ENCODE assay signal across 27 cellular contexts in the genomic region with DNA sequence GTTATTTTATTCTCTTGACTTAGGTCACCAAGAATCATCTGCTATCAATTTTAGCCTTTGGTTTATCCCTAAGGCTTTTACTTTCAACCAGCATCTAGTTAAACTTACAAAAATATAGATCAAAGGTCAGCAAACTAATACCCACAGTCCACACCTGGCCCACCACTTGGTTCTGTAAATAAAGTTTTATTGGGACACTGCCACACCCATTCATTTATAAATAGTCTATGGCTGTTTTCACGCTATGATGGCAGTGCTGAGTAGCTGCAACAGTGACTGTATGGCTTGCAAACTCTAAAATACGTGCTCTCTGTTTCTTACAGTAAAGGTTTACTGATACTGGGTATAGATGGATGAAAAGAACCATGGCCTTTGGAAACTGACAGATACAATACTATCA.
DNase-seq lines count a peak whose midpoint lies in the region; ATAC-seq, FAIRE-seq and TF ChIP-seq lines count a peak whose summit lies in the region.
"Had no signal": no experiment of that assay in that cellular context is flagged by ENCODE, and none has a peak within 500 bp of the region (broad histone marks: within the 10 kb centered on the region; RNA-seq: fewer than 3 reads in every experiment).

No MANE protein-coding gene starts in this region.

- no peaks in the 10 kb centered on the region for H3K27me3 ChIP-seq in SK-N-SH (ENCODE audit: insufficient read depth)
- no peaks in the 10 kb centered on the region for H3K27me3 ChIP-seq in K562 (ENCODE audit: control insufficient read depth in 2 of 2, insufficient read depth in 2 of 2, low read length in 2 of 2)
- H3K27me3 ChIP-seq in GM23338 (ENCODE audit: insufficient read depth) = no peaks in the 10 kb centered on the region
- H3K27me3 ChIP-seq: BLaER1 treated with 17β-estradiol and CSF1 and Interleukin-3, amounts not matched to agents 10 nM and 100 nM had no signal

- WGBS in SK-N-SH (ENCODE audit: low lambda C conversion rate) = 97% methylated on average over 2 of the region's 2 CpGs
- 0% methylated on average over 2 of the region's 2 CpGs for WGBS in K562 (ENCODE audit: insufficient coverage, low coverage, missing lambda C conversion rate)

- H3K27ac Mint-ChIP-seq in GM23338 = no peak overlapping the region
- H3K27ac Mint-ChIP-seq: B cell; CD4-positive, alpha-beta T cell; CD8-positive, alpha-beta T cell had no signal

- H3K4me3 ChIP-seq in SK-N-SH (ENCODE audit: low read depth in 2 of 2, low read length in 1 of 2) (no peak overlapping the region), K562 (no peak overlapping the region), mucosa of descending colon (no peak overlapping the region), GM23338 (no peak overlapping the region)
- H3K4me3 ChIP-seq: A549; BLaER1 treated with 17β-estradiol and CSF1 and Interleukin-3, amounts not matched to agents 10 nM and 100 nM; GM12878 had no signal

- H3K79me2 ChIP-seq in SK-N-SH (ENCODE audit: insufficient read depth) (no peaks in the 10 kb centered on the region), K562 (ENCODE audit: control insufficient read depth, insufficient read depth, low read length) (no peaks in the 10 kb centered on the region), GM23338 (replicated peaks; ENCODE audit: insufficient read depth) (no peaks in the 10 kb centered on the region)

- H3K9me2 ChIP-seq in SK-N-SH = no peaks in the 10 kb centered on the region
- no peaks in the 10 kb centered on the region for H3K9me2 ChIP-seq in GM23338 (ENCODE audit: insufficient read depth)

- FAIRE-seq in D721Med (lab: Jason Lieb, UNC) (peak; percentile 55), K562 (lab: Jason Lieb, UNC) (no peak)
- FAIRE-seq: A549, GM12878, GM12892 had no signal

- peaks cover 11 to 12% of the 10 kb centered on the region in 2 experiments for H3K4me1 ChIP-seq in SK-N-SH (ENCODE audit: control insufficient read depth in 1 of 2, insufficient read depth in 2 of 2, low read depth in 1 of 2, low read length in 1 of 2)
- no peaks in the 10 kb centered on the region for H3K4me1 ChIP-seq in K562 (replicated peaks in 1 of 2; ENCODE audit: control insufficient read depth in 2 of 2, insufficient read depth in 2 of 2, low read length in 2 of 2)
- peaks cover 6% of the 10 kb centered on the region for H3K4me1 ChIP-seq in mucosa of descending colon (ENCODE audit: low read depth)
- no peaks in the 10 kb centered on the region for H3K4me1 ChIP-seq in GM23338 (ENCODE audit: insufficient read depth)
- H3K4me1 ChIP-seq: Caco-2 had no signal

- H2AFZ ChIP-seq in SK-N-SH (ENCODE audit: low read depth) (no peak overlapping the region), K562 (ENCODE audit: low read depth, low read length) (no peak overlapping the region), GM23338 (no peak overlapping the region)

- CTCF ChIA-PET in SK-N-SH (lab: Yijun Ruan, JAX) (interaction anchor here (9.4 kb wide), 1 partner anchor 173 kb away, joined by 61 read pairs; a partner anchor contains a TSS), K562 (lab: Yijun Ruan, JAX; ENCODE audit: low intra/inter-chr PET ratio) (no interaction called here)

- H3K4me2 ChIP-seq in SK-N-SH = no peak overlapping the region
- no peak overlapping the region for H3K4me2 ChIP-seq in K562 (ENCODE audit: insufficient read depth, low read length)
- H3K4me2 ChIP-seq in GM23338 = no peak overlapping the region
- H3K4me2 ChIP-seq: A549; BLaER1 treated with 17β-estradiol and CSF1 and Interleukin-3, amounts not matched to agents 10 nM and 100 nM had no signal

- TF ChIP-seq CTCF in SK-N-SH (IDR thresholded peaks at IDR 0.05) (no peak), D721Med (IDR thresholded peaks at IDR 0.05; ENCODE audit: insufficient read depth, missing control alignments) (no peak), K562 (IDR thresholded peaks at IDR 0.05 in 2 of 3, conservative IDR thresholded peaks at IDR 0.05 in 1 of 3; ENCODE audit: insufficient read depth in 2 of 3, low read depth in 1 of 3, low read length in 3 of 3) (no peak), mucosa of descending colon (IDR thresholded peaks at IDR 0.05) (no peak), GM23338 (conservative IDR thresholded peaks at IDR 0.05; ENCODE audit: low read depth in 2 of 2) (no peak)

- POLR2A ChIA-PET in SK-N-SH (lab: Yijun Ruan, JAX) (no interaction called here), K562 (lab: Yijun Ruan, JAX) (no interaction called here)

- H3K27ac ChIP-seq in SK-N-SH (ENCODE audit: low read depth in 2 of 2, low read length in 1 of 2) (peak overlapping the region; percentile 86 to 95; a peak in 2 of 4 replicates), K562 (ENCODE audit: extremely low read depth, low read depth, low read length) (no peak overlapping the region), GM23338 (ENCODE audit: low read depth) (no peak overlapping the region)
- H3K27ac ChIP-seq: 22Rv1; A549; BLaER1 treated with 17β-estradiol and CSF1 and Interleukin-3, amounts not matched to agents 10 nM and 100 nM; C4-2B had no signal

- TF ChIP-seq RAD21 in SK-N-SH (IDR thresholded peaks at IDR 0.05; ENCODE audit: low read length) (no peak), K562 (CRISPR knock-in tag; conservative IDR thresholded peaks at IDR 0.05 in 1 of 2, IDR thresholded peaks at IDR 0.05 in 1 of 2) (no peak)

- BruUV-seq in K562 (replicated peaks; lab: Mats Ljungman, UMichigan) = no TSS peak

- intact Hi-C loops in K562 (cut with micrococcal nuclease) = no loop called here
- intact Hi-C loops in mucosa of descending colon (cut with DNase I, micrococcal nuclease) = loop anchor here in 1 of 2 donors (10.0 kb wide), 1 partner anchor 178 kb away; a partner anchor contains a TSS

- in situ Hi-C loops in K562 (cut with MboI) = no loop called here

- DNase-seq in SK-N-SH (no peak), D721Med (ENCODE audit: insufficient read length, low spot score) (no peak), K562 (ENCODE audit: extremely low read depth in 1 of 4, low spot score in 3 of 4) (no peak), mucosa of descending colon (no peak), GM23338 (ENCODE audit: low spot score) (no peak), NCI-H345 treated with DMSO at 0.1 percent for 48 hours (lab: John Stamatoyannopoulos, UW; ENCODE audit: unreplicated experiment) (no peak)
- DNase-seq: AML-193; Caco-2; Calu3; CD4-positive, alpha-beta T cell; CD8-positive, alpha-beta T cell; DMS 273 treated with DMSO at 0.1 percent for 48 hours; DMS153; DMS53; DMS79; DND-41; EL; GDM1 had no signal

- no peaks in the 10 kb centered on the region for H3K36me3 ChIP-seq in SK-N-SH (replicated peaks in 1 of 2; ENCODE audit: control insufficient read depth in 1 of 2, insufficient read depth in 2 of 2, low read length in 1 of 2)
- H3K36me3 ChIP-seq in K562 (ENCODE audit: control insufficient read depth, insufficient read depth, low read length) = no peaks in the 10 kb centered on the region
- no peaks in the 10 kb centered on the region for H3K36me3 ChIP-seq in mucosa of descending colon (ENCODE audit: low read depth)
- H3K36me3 ChIP-seq in GM23338 (ENCODE audit: insufficient read depth) = no peaks in the 10 kb centered on the region
- H3K36me3 ChIP-seq: BLaER1 treated with 17β-estradiol and CSF1 and Interleukin-3, amounts not matched to agents 10 nM and 100 nM had no signal

- no peaks in the 10 kb centered on the region for H3K4me1 Mint-ChIP-seq in GM23338
- H3K4me1 Mint-ChIP-seq: B cell had no signal

- no peaks in the 10 kb centered on the region for H3K27me3 Mint-ChIP-seq in GM23338 (ENCODE audit: insufficient read depth, low read depth, poor library complexity)

- no peak overlapping the region for H3K4me3 Mint-ChIP-seq in GM23338
- H3K4me3 Mint-ChIP-seq: B cell; CD4-positive, alpha-beta T cell; CD8-positive, alpha-beta T cell had no signal

- H3K9me1 ChIP-seq in K562 (ENCODE audit: control insufficient read depth, insufficient read depth, low read length) = no peaks in the 10 kb centered on the region

- H3F3A ChIP-seq in SK-N-SH (replicated peaks; ENCODE audit: insufficient read depth) = peaks cover 44% of the 10 kb centered on the region
- no peaks in the 10 kb centered on the region for H3F3A ChIP-seq in GM23338 (replicated peaks; ENCODE audit: low read depth)

- no peak for TF ChIP-seq POLR2A in K562 (conservative IDR thresholded peaks at IDR 0.05)

- no peak for ATAC-seq in SK-N-SH treated with all-trans-retinoic acid at 6 μM for 48 hours
- no peak for ATAC-seq in K562
- peak; percentile 47 for ATAC-seq in mucosa of descending colon
- no peak for ATAC-seq in HG02798 (IDR thresholded peaks at IDR 0.05; ENCODE audit: poor library complexity, unreplicated experiment)
- ATAC-seq in GM23338 = no peak
- ATAC-seq: A549; CD8-positive, alpha-beta T cell; GM12878 had no signal

- H3K9me3 Mint-ChIP-seq in GM23338 = no peaks in the 10 kb centered on the region; the same call in 2 of the 3 replicates
- H3K9me3 Mint-ChIP-seq: CD4-positive, alpha-beta T cell; CD8-positive, alpha-beta T cell had no signal

- no peaks in the 10 kb centered on the region for H3K36me3 Mint-ChIP-seq in GM23338 (ENCODE audit: low read depth)
- H3K36me3 Mint-ChIP-seq: CD8-positive, alpha-beta T cell had no signal

- TF ChIP-seq EP300 in SK-N-SH (IDR thresholded peaks at IDR 0.05; ENCODE audit: borderline replicate concordance in 1 of 2, low read depth in 1 of 2, low read length in 1 of 2) = no peak
- no peak for TF ChIP-seq EP300 in K562 (IDR thresholded peaks at IDR 0.05; ENCODE audit: low read length)

- H3K9ac ChIP-seq in SK-N-SH (no peak overlapping the region), K562 (ENCODE audit: insufficient read depth in 1 of 2, low read depth in 2 of 2, low read length in 2 of 2) (no peak overlapping the region)
- H3K9ac ChIP-seq: BLaER1 treated with 17β-estradiol and CSF1 and Interleukin-3, amounts not matched to agents 10 nM and 100 nM had no signal

- H4K20me1 ChIP-seq in SK-N-SH (ENCODE audit: insufficient read depth) = no peaks in the 10 kb centered on the region
- no peaks in the 10 kb centered on the region for H4K20me1 ChIP-seq in K562 (replicated peaks; ENCODE audit: control insufficient read depth, insufficient read depth, low read length)
- no peaks in the 10 kb centered on the region for H4K20me1 ChIP-seq in GM23338 (replicated peaks; ENCODE audit: insufficient read depth)
- H4K20me1 ChIP-seq: BLaER1 treated with 17β-estradiol and CSF1 and Interleukin-3, amounts not matched to agents 10 nM and 100 nM had no signal

- H3K9me3 ChIP-seq in SK-N-SH (no peaks in the 10 kb centered on the region), K562 (replicated peaks; ENCODE audit: control insufficient read depth, insufficient read depth, low read depth, low read length) (no peaks in the 10 kb centered on the region), mucosa of descending colon (no peaks in the 10 kb centered on the region)
- H3K9me3 ChIP-seq: A549; BLaER1 treated with 17β-estradiol and CSF1 and Interleukin-3, amounts not matched to agents 10 nM and 100 nM; Caco-2 had no signal

TF ChIP-seq in SK-N-SH, 30 proteins besides CTCF, POLR2A, EP300 and RAD21 (continues in another document):
- TF ChIP-seq FOXM1 (IDR thresholded peaks at IDR 0.05; ENCODE audit: low read depth) = no peak

TF ChIP-seq in SK-N-SH treated with all-trans-retinoic acid at 6 μM for 48 hours, 23 proteins besides CTCF, POLR2A, EP300 and RAD21 (continues in another document):
- TF ChIP-seq ESRRG (CRISPR knock-in tag; IDR thresholded peaks at IDR 0.05) (no peak), SNAI2 (CRISPR knock-in tag; IDR thresholded peaks at IDR 0.05) (no peak)

TF ChIP-seq in K562, 482 proteins besides CTCF, POLR2A, EP300 and RAD21 (continues in another document):
- no peak for TF ChIP-seq NRF1 (conservative IDR thresholded peaks at IDR 0.05 in 1 of 2, IDR thresholded peaks at IDR 0.05 in 1 of 2)

Comparison
In these comparisons a context has a peak if more than half of its experiments do, and no peak if none do; other contexts are left out.
1. H3K27ac ChIP-seq: peak in SK-N-SH (2 of 2); none in K562 (single experiment) and GM23338 (single experiment).